ENCODE assay signal across 8 cellular contexts in genomic region chr19:44951179-44952159, GRCh38. TPM values are rescaled to one million over a fixed set of nuclear protein-coding genes. Genes with fewer than 3 reads are reported as not detected.
DNase-seq lines count a peak whose midpoint lies in the region; ATAC-seq and TF ChIP-seq lines count a peak whose summit lies in the region.

No MANE protein-coding gene starts in this region.

- no peaks in the 10 kb centered on the region for H3K9me3 Mint-ChIP-seq in HFFc6
- peaks cover 0 to 8% (median 0%) of the 10 kb centered on the region in 11 donors for H3K9me3 Mint-ChIP-seq in naive thymus-derived CD4-positive, alpha-beta T cell

- peak overlapping the region; percentile 47; the same call in 1 of the 2 replicates for H3K4me3 Mint-ChIP-seq in HFFc6
- peak overlapping the region in 1 of 10 donors; percentile 62 for H3K4me3 Mint-ChIP-seq in naive thymus-derived CD4-positive, alpha-beta T cell

- no peaks in the 10 kb centered on the region for H3K27me3 ChIP-seq in endocrine pancreas (ENCODE audit: control insufficient read depth, insufficient read depth, low read length)
- H3K27me3 ChIP-seq in naive thymus-derived CD4-positive, alpha-beta T cell (ENCODE audit: control insufficient read depth in 2 of 2, insufficient read depth in 2 of 2, low read length in 2 of 2) = no peaks in the 10 kb centered on the region

- DNase-seq in CD1c-positive myeloid dendritic cell (ENCODE audit: extremely low spot score) (peak; percentile 88), HFFc6 (peak; percentile 70), NCI-H774 (lab: John Stamatoyannopoulos, UW) (peak; percentile 72)
- peak; percentile 72 for DNase-seq in activated CD8-positive, alpha-beta memory T cell treated with anti-CD3 and anti-CD28 coated beads for 24 hours
- DNase-seq in naive thymus-derived CD4-positive, alpha-beta T cell = peak; percentile 15 to 79 (median 73)
- DNase-seq in stimulated activated naive CD8-positive, alpha-beta T cell treated with anti-CD3 and anti-CD28 coated beads, Interleukin-15, Interleukin-2, amounts not matched to agents 100 U/mL and 50 U/mL, for 24 hours = peak; percentile 63

- CTCF ChIA-PET in naive thymus-derived CD4-positive, alpha-beta T cell (lab: Charles Lee) = interaction anchor here (0.6 to 1.6 kb wide), 6 partner anchors 9 to 68 kb away, joined by 3 to 9 read pairs (median 3); no protein-coding TSS in a partner anchor

- no peak for ATAC-seq in naive thymus-derived CD4-positive, alpha-beta T cell
- ATAC-seq in stimulated activated naive CD8-positive, alpha-beta T cell treated with anti-CD3 and anti-CD28 coated beads, Interleukin-15, Interleukin-2, amounts not matched to agents 100 U/mL and 50 U/mL, for 24 hours = no peak
- ATAC-seq in GM19324 (IDR thresholded peaks at IDR 0.05; ENCODE audit: low FRiP score, unreplicated experiment) = no peak

- H3K27me3 Mint-ChIP-seq in HFFc6 (ENCODE audit: insufficient read depth) = peaks cover 1% of the 10 kb centered on the region; the same call in 1 of the 2 replicates
- no peaks in the 10 kb centered on the region for H3K27me3 Mint-ChIP-seq in naive thymus-derived CD4-positive, alpha-beta T cell

- peak overlapping the region; percentile 74; the same call in 1 of the 2 replicates for H3K27ac Mint-ChIP-seq in HFFc6
- peak overlapping the region in 5 of 9 donors; percentile 0 to 77 (median 42) for H3K27ac Mint-ChIP-seq in naive thymus-derived CD4-positive, alpha-beta T cell

- peaks cover 16% of the 10 kb centered on the region for H3K4me1 Mint-ChIP-seq in HFFc6 (ENCODE audit: low read depth)
- H3K4me1 Mint-ChIP-seq in naive thymus-derived CD4-positive, alpha-beta T cell = peaks cover 9 to 34% (median 27%) of the 10 kb centered on the region in 7 donors

- peak; percentile 98 for TF ChIP-seq CTCF in HFFc6 (IDR thresholded peaks at IDR 0.05)

- intact Hi-C loops in naive thymus-derived CD4-positive, alpha-beta T cell (cut with micrococcal nuclease) = loop anchor here (1.0 to 5.0 kb wide), 5 partner anchors 48 to 297 kb away; no protein-coding TSS in a partner anchor

- peaks cover 6% of the 10 kb centered on the region for H3K36me3 Mint-ChIP-seq in HFFc6 (ENCODE audit: low read depth)
- H3K36me3 Mint-ChIP-seq in naive thymus-derived CD4-positive, alpha-beta T cell = peaks cover 0 to 6% (median 0%) of the 10 kb centered on the region in 5 donors

- H3K36me3 ChIP-seq in endocrine pancreas (ENCODE audit: control insufficient read depth, insufficient read depth, low read length) = no peaks in the 10 kb centered on the region
- peaks cover 0 to 26% (median 0%) of the 10 kb centered on the region in 3 experiments for H3K36me3 ChIP-seq in naive thymus-derived CD4-positive, alpha-beta T cell (ENCODE audit: control insufficient read depth in 2 of 3, insufficient read depth in 3 of 3, low read length in 3 of 3)

- no peak overlapping the region for H3K4me3 ChIP-seq in endocrine pancreas (ENCODE audit: control insufficient read depth, insufficient read depth, low read length)
- no peak overlapping the region for H3K4me3 ChIP-seq in naive thymus-derived CD4-positive, alpha-beta T cell (ENCODE audit: low read length)

- peak overlapping the region; percentile 43 for H3K9ac ChIP-seq in endocrine pancreas (ENCODE audit: control insufficient read depth, insufficient read depth, low read length)

- H3K9me3 ChIP-seq in endocrine pancreas (ENCODE audit: control insufficient read depth, low read length) = no peaks in the 10 kb centered on the region
- no peaks in the 10 kb centered on the region for H3K9me3 ChIP-seq in naive thymus-derived CD4-positive, alpha-beta T cell (ENCODE audit: control insufficient read depth in 2 of 3, low read length in 3 of 3)

- H3K4me1 ChIP-seq in endocrine pancreas (ENCODE audit: control insufficient read depth, insufficient read depth, low read length) = peaks cover 4% of the 10 kb centered on the region
- H3K4me1 ChIP-seq in naive thymus-derived CD4-positive, alpha-beta T cell (ENCODE audit: control insufficient read depth in 2 of 2, insufficient read depth in 2 of 2, low read length in 2 of 2) = peaks cover 7 to 15% of the 10 kb centered on the region in 2 donors

- no peak overlapping the region for H3K27ac ChIP-seq in naive thymus-derived CD4-positive, alpha-beta T cell (ENCODE audit: low read depth, low read length)

- POLR2A ChIA-PET in naive thymus-derived CD4-positive, alpha-beta T cell (lab: Charles Lee) = interaction anchor here (0.6 kb wide), 2 partner anchors 53 to 914 kb away, joined by 3 to 4 read pairs; no protein-coding TSS in a partner anchor

RNA-seq across cellular contexts. Expression of gene CLPTM1, which starts 3.7 kb away (rescaled TPM):
- total RNA-seq in HFFc6 (2021; fragmentation: NEBNext Ultra II Directional; extraction: Animal tissue kit (Norgen Biotek cat#: 25700)) = 100 to 1,000 TPM; 160 to 184 (median 172) TPM
- 10 to 100 TPM; 68.4 to 83.3 (median 76.8) TPM for total RNA-seq in naive thymus-derived CD4-positive, alpha-beta T cell
- polyA plus RNA-seq in naive thymus-derived CD4-positive, alpha-beta T cell = 10 to 100 TPM; 11.7 to 25.6 TPM

RNA-seq across cellular contexts. Expression of gene APOC2, which starts 5.6 kb away (rescaled TPM):
- not detected for total RNA-seq in HFFc6 (2021; fragmentation: NEBNext Ultra II Directional; extraction: Animal tissue kit (Norgen Biotek cat#: 25700))
- total RNA-seq in naive thymus-derived CD4-positive, alpha-beta T cell = 1 to 10 TPM in 1 of 5 experiments, not detected in 4; 1.7 TPM
- polyA plus RNA-seq in naive thymus-derived CD4-positive, alpha-beta T cell = not detected

RNA-seq across cellular contexts. Expression of gene APOC4, which starts 9.4 kb away (rescaled TPM):
- not detected for total RNA-seq in HFFc6 (2021; fragmentation: NEBNext Ultra II Directional; extraction: Animal tissue kit (Norgen Biotek cat#: 25700))
- total RNA-seq in naive thymus-derived CD4-positive, alpha-beta T cell = not detected
- polyA plus RNA-seq in naive thymus-derived CD4-positive, alpha-beta T cell = not detected

RNA-seq across cellular contexts. Expression of gene APOC1, which starts 37.1 kb away (rescaled TPM):
- total RNA-seq in HFFc6 (2021; fragmentation: NEBNext Ultra II Directional; extraction: Animal tissue kit (Norgen Biotek cat#: 25700)) = 1 to 10 TPM in 5 of 6 experiments, not detected in 1; 1.4 to 6.8 (median 2.4) TPM
- total RNA-seq in naive thymus-derived CD4-positive, alpha-beta T cell = 1 to 10 TPM in 2 of 5 experiments, not detected in 3; 1.7 to 5.2 TPM
- polyA plus RNA-seq in naive thymus-derived CD4-positive, alpha-beta T cell = not detected

RNA-seq across cellular contexts. Expression of gene APOE, which starts 45.9 kb away (rescaled TPM):
- 1 to 10 TPM; 1.9 to 6.5 (median 2.5) TPM for total RNA-seq in HFFc6 (2021; fragmentation: NEBNext Ultra II Directional; extraction: Animal tissue kit (Norgen Biotek cat#: 25700))
- total RNA-seq in naive thymus-derived CD4-positive, alpha-beta T cell = 1 to 10 TPM in 4 of 5 experiments, under 1 TPM in 1; 0.41 to 7.9 (median 4.0) TPM
- polyA plus RNA-seq in naive thymus-derived CD4-positive, alpha-beta T cell = not detected
